In genomic region chr1:2642131-2642559, GRCh38 we compare ENCODE assay signal across 1 cellular context.
A peak's percentile ranks its signal among the peaks of the same experiment; 100 is the strongest.
TF ChIP-seq lines count a peak whose summit lies in the region.

No MANE protein-coding gene starts in this region.

TF ChIP-seq in HepG2, 621 proteins besides CTCF, POLR2A, EP300 and RAD21:
- TF ChIP-seq ZNF740 (CRISPR knock-in tag; IDR thresholded peaks at IDR 0.05) (peak; percentile 91), RFX1 (IDR thresholded peaks at IDR 0.05) (no peak), GLMP (CRISPR knock-in tag; IDR thresholded peaks at IDR 0.05; ENCODE audit: borderline replicate concordance) (no peak), ZNF484 (CRISPR knock-in tag; IDR thresholded peaks at IDR 0.05; ENCODE audit: borderline replicate concordance, low read depth) (no peak), ATF6 (CRISPR knock-in tag; conservative IDR thresholded peaks at IDR 0.05) (no peak), ZNF781 (CRISPR knock-in tag; IDR thresholded peaks at IDR 0.05; ENCODE audit: borderline replicate concordance, not compliant biosample characterization) (no peak), HNRNPL (IDR thresholded peaks at IDR 0.05; ENCODE audit: low read depth, low read length) (peak; percentile 38; the same call in 1 of the 2 replicates), ZNF513 (CRISPR knock-in tag; conservative IDR thresholded peaks at IDR 0.05) (no peak), ZBTB43 (CRISPR knock-in tag; conservative IDR thresholded peaks at IDR 0.05) (no peak), ZNF839 (CRISPR knock-in tag; IDR thresholded peaks at IDR 0.05; ENCODE audit: borderline replicate concordance) (no peak), HHEX (CRISPR knock-in tag; IDR thresholded peaks at IDR 0.05) (no peak), ZNF572 (CRISPR knock-in tag; IDR thresholded peaks at IDR 0.05) (peak; percentile 65; the same call in 1 of the 2 replicates), YEATS2 (CRISPR knock-in tag; IDR thresholded peaks at IDR 0.05; ENCODE audit: borderline replicate concordance) (no peak), ZNF367 (CRISPR knock-in tag; IDR thresholded peaks at IDR 0.05; ENCODE audit: borderline replicate concordance) (no peak), KLF6 (CRISPR knock-in tag; IDR thresholded peaks at IDR 0.05) (no peak), NFAT5 (CRISPR knock-in tag; IDR thresholded peaks at IDR 0.05) (0 out of 2 replicates have a peak, but pooled peaks have one; percentile 37), ZSCAN22 (CRISPR knock-in tag; IDR thresholded peaks at IDR 0.05) (0 out of 2 replicates have a peak, but pooled peaks have one; percentile 36), ZNF468 (CRISPR knock-in tag; IDR thresholded peaks at IDR 0.05) (peak; percentile 81; the same call in 1 of the 2 replicates), MYC (CRISPR knock-in tag; IDR thresholded peaks at IDR 0.05; ENCODE audit: borderline replicate concordance) (peak; percentile 46; the same call in 1 of the 2 replicates), NR2F6 (IDR thresholded peaks at IDR 0.05) (no peak), NR2F6 (CRISPR knock-in tag; IDR thresholded peaks at IDR 0.05) (no peak), NR3C1 (CRISPR knock-in tag; IDR thresholded peaks at IDR 0.05) (no peak), ISL2 (CRISPR knock-in tag; IDR thresholded peaks at IDR 0.05) (no peak), HES4 (CRISPR knock-in tag; IDR thresholded peaks at IDR 0.05; ENCODE audit: borderline replicate concordance) (no peak), ZNF296 (CRISPR knock-in tag; conservative IDR thresholded peaks at IDR 0.05) (0 out of 2 replicates have a peak, but pooled peaks have one; percentile 28), ZNF777 (CRISPR knock-in tag; IDR thresholded peaks at IDR 0.05) (peak; percentile 34; the same call in 1 of the 2 replicates), THAP8 (CRISPR knock-in tag; IDR thresholded peaks at IDR 0.05; ENCODE audit: borderline replicate concordance) (0 out of 2 replicates have a peak, but pooled peaks have one; percentile 36), ZMYM4 (CRISPR knock-in tag; IDR thresholded peaks at IDR 0.05) (no peak)
